1 cellular context compared by ENCODE assay signal in the genomic region with DNA sequence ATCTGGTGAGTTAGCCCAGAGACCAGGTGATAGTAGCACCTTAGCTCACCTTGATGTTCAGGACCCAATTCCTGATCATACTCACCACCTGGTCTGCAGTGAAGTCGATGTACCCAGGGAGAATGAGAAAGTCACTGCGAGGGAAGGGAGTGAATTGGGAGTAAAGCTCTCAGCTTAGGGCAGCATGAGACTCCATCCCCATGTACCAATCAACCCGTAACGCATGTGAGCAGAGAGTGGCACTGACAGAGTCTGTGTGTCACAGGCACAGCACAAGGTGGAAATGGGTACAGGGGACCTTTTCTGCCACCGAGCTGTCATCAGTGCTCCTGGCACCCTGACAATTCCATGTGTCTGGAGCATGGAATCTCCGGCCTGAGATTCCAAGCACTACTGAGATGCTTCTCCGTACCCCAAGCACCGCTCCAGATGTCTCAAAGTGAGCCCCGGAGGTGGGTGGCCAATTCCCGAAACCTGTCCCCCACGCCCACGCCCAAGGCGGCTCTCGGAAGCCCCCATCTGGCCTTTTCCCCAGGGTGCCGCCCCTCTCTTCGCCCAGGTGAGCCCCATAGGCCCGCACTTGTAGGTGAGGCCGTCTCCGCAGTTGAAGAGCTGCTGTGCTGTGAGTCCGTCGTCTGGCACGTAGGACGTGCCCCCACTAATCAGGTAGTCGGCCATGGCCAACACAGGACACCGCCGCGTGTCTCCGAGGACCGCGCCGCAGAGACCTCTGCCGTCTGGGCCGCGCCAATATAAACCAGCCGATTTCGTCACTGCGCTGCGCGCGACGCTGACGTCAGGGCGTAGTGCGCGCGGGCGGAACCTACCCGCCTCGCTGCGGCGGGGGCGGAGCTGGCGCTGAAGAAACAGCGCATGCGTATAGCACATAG.
A peak's percentile ranks its signal among the peaks of the same experiment; 100 is the strongest.
TF ChIP-seq lines count a peak whose summit lies in the region.

Gene IMPDH2, minus strand, starts transcription at position 726 of the 890 bp plus-strand sequence. Its CDS starts 48 bp downstream, at position 678.

TF ChIP-seq in K562, 482 proteins besides CTCF, POLR2A, EP300 and RAD21 (continued from another document):
- TF ChIP-seq MTA3 (IDR thresholded peaks at IDR 0.05; ENCODE audit: borderline replicate concordance) (peak; percentile 87; the same call in 1 of the 2 replicates), L3MBTL2 (IDR thresholded peaks at IDR 0.05) (peak; percentile 94), ARNT (IDR thresholded peaks at IDR 0.05) (no peak), SMAD3 (CRISPR knock-in tag; conservative IDR thresholded peaks at IDR 0.05) (peak; percentile 43; the same call in 1 of the 2 replicates), CHAMP1 (IDR thresholded peaks at IDR 0.05) (no peak), ZNF217 (CRISPR knock-in tag; IDR thresholded peaks at IDR 0.05) (no peak), HDAC1 (IDR thresholded peaks at IDR 0.05) (peak in 1 of 2 experiments; percentile 80; a peak in 1 of 4 replicates), SIRT6 (IDR thresholded peaks at IDR 0.05; ENCODE audit: low read depth, low read length) (no peak), SNIP1 (IDR thresholded peaks at IDR 0.05; ENCODE audit: low read depth) (no peak), ETV1 (tag; conservative IDR thresholded peaks at IDR 0.05; ENCODE audit: low read depth) (no peak), RBM39 (optimal IDR thresholded peaks at IDR 0.05; ENCODE audit: low read depth, low read length) (peak; percentile 42), SPI1 (IDR thresholded peaks at IDR 0.05; ENCODE audit: borderline replicate concordance, low read depth, low read length) (no peak), PHB2 (IDR thresholded peaks at IDR 0.05; ENCODE audit: low read depth) (no peak), TAF15 (IDR thresholded peaks at IDR 0.05; ENCODE audit: low read depth, low read length) (no peak), ZSCAN32 (CRISPR knock-in tag; IDR thresholded peaks at IDR 0.05) (no peak), RBM22 (IDR thresholded peaks at IDR 0.05; ENCODE audit: low read depth, low read length, poor library complexity, severe bottlenecking) (peak; percentile 94), ZEB2 (IDR thresholded peaks at IDR 0.05) (no peak), DMBX1 (CRISPR knock-in tag; IDR thresholded peaks at IDR 0.05; ENCODE audit: borderline replicate concordance) (peak; percentile 73; the same call in 1 of the 2 replicates), CREB5 (CRISPR knock-in tag; IDR thresholded peaks at IDR 0.05) (no peak), BCL6 (CRISPR knock-in tag; IDR thresholded peaks at IDR 0.05) (no peak), CEBPB (tag; IDR thresholded peaks at IDR 0.05) (peak; percentile 88), HCFC1 (IDR thresholded peaks at IDR 0.05; ENCODE audit: low read depth, low read length) (peak; percentile 57), RNF219 (CRISPR knock-in tag; IDR thresholded peaks at IDR 0.05) (no peak), POLR2AphosphoS2 (IDR thresholded peaks at IDR 0.05; ENCODE audit: low read length) (peak; percentile 99), FOXP1 (CRISPR knock-in tag; IDR thresholded peaks at IDR 0.05) (peak; percentile 68; the same call in 1 of the 2 replicates), EP400 (IDR thresholded peaks at IDR 0.05) (peak; percentile 95), ZNF224 (CRISPR knock-in tag; IDR thresholded peaks at IDR 0.05) (no peak), ZKSCAN3 (CRISPR knock-in tag; IDR thresholded peaks at IDR 0.05) (no peak), POLR2H (tag; IDR thresholded peaks at IDR 0.05; ENCODE audit: low read depth) (peak; percentile 93), GABPA (tag; conservative IDR thresholded peaks at IDR 0.05; ENCODE audit: low read depth) (no peak), ZFP36 (IDR thresholded peaks at IDR 0.05; ENCODE audit: low read depth, low read length, partially characterized antibody) (peak; percentile 25), GTF2F1 (IDR thresholded peaks at IDR 0.05; ENCODE audit: low read depth, low read length) (0 out of 2 replicates have a peak, but pooled peaks have one; percentile 84)
- TF ChIP-seq, protein P1, sequence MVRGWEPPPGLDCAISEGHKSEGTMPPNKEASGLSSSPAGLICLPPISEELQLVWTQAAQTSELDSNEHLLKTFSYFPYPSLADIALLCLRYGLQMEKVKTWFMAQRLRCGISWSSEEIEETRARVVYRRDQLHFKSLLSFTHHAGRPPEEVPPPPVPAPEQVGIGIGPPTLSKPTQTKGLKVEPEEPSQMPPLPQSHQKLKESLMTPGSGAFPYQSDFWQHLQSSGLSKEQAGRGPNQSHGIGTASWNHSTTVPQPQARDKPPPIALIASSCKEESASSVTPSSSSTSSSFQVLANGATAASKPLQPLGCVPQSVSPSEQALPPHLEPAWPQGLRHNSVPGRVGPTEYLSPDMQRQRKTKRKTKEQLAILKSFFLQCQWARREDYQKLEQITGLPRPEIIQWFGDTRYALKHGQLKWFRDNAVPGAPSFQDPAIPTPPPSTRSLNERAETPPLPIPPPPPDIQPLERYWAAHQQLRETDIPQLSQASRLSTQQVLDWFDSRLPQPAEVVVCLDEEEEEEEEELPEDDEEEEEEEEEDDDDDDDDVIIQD (CRISPR knock-in tag; IDR thresholded peaks at IDR 0.05): no peak
TF ChIP-seq in K562: peak in this region for 145.
